Comparison of ENCODE assay signal across 9 cellular contexts in genomic region chr19:15479391-15480345, GRCh38. TPM values are rescaled to one million over a fixed set of nuclear protein-coding genes. Genes with fewer than 3 reads are reported as not detected.
DNase-seq lines count a peak whose midpoint lies in the region; ATAC-seq, FAIRE-seq and TF ChIP-seq lines count a peak whose summit lies in the region.
"Had no signal": no experiment of that assay in that cellular context is flagged by ENCODE, and none has a peak within 500 bp of the region (broad histone marks: within the 10 kb centered on the region; RNA-seq: fewer than 3 reads in every experiment).

PGLYRP2 (minus strand) TSS chr19:15479501; CDS start chr19:15479371, 130 bp downstream.

- H3K27ac ChIP-seq in neuronal stem cell (replicated peaks; ENCODE audit: low read length): no peak within 1 kb of the TSS
- no peak within 1 kb of the TSS for H3K27ac ChIP-seq in effector memory CD4-positive, alpha-beta T cell (ENCODE audit: insufficient read depth, low read length, poor library complexity, severe bottlenecking)

- H3K14ac ChIP-seq in neuronal stem cell (ENCODE audit: low read length): peak within 1 kb of the TSS; percentile 79

- peak; percentile 65 for DNase-seq in DMS79 (lab: John Stamatoyannopoulos, UW)
- peak; percentile 36 for DNase-seq in bronchial epithelial cell (ENCODE audit: low read depth)
- no peak for DNase-seq in neuronal stem cell (ENCODE audit: low spot score)
- DNase-seq in kidney tubule cell (ENCODE audit: low spot score): no peak
- DNase-seq in effector memory CD4-positive, alpha-beta T cell: no peak

- H3K23ac ChIP-seq in neuronal stem cell (ENCODE audit: low read depth, low read length, poor library complexity): peak within 1 kb of the TSS; percentile 68

- WGBS in neuronal stem cell (ENCODE audit: extremely low coverage in 2 of 2, insufficient read length in 2 of 2, insufficient replicate concordance in 1 of 2), 2 donors: no CpG with 5 or more reads among the region's 16 CpGs

- peaks cover 0 to 19% of the 10 kb centered on the region in 2 donors for H3K9me3 ChIP-seq in neuronal stem cell (replicated peaks in 1 of 2; ENCODE audit: control insufficient read depth in 2 of 2, insufficient read depth in 1 of 2, low read depth in 1 of 2, low read length in 2 of 2)
- H3K9me3 ChIP-seq in effector memory CD4-positive, alpha-beta T cell (ENCODE audit: control insufficient read depth, low read length): no peaks in the 10 kb centered on the region

- no peak within 1 kb of the TSS for H4K91ac ChIP-seq in neuronal stem cell (ENCODE audit: low read depth, low read length, poor library complexity)

- FAIRE-seq in bronchial epithelial cell (lab: Jason Lieb, UNC): peak; percentile 52
- FAIRE-seq: keratinocyte had no signal

- H2AK5ac ChIP-seq in neuronal stem cell (ENCODE audit: low read depth, low read length): no peak within 1 kb of the TSS

- TF ChIP-seq CTCF in LNCAP (IDR thresholded peaks at IDR 0.05) (peak; percentile 64), bronchial epithelial cell (IDR thresholded peaks at IDR 0.05; ENCODE audit: insufficient read depth, low read length, severe bottlenecking) (peak; percentile 47)

- no peak within 1 kb of the TSS for H3K4me3 ChIP-seq in bronchial epithelial cell (ENCODE audit: low read depth, low read length)
- no peak within 1 kb of the TSS for H3K4me3 ChIP-seq in neuronal stem cell (ENCODE audit: low read length in 2 of 2)
- H3K4me3 ChIP-seq in effector memory CD4-positive, alpha-beta T cell (ENCODE audit: insufficient read depth, low read depth, low read length, poor library complexity, severe bottlenecking): no peak within 1 kb of the TSS

- H2AFZ ChIP-seq in neuronal stem cell (ENCODE audit: low read length): peak within 1 kb of the TSS; percentile 29

- ATAC-seq in GM18870 (IDR thresholded peaks at IDR 0.05; ENCODE audit: unreplicated experiment): no peak
- ATAC-seq in GM19467 (IDR thresholded peaks at IDR 0.05; ENCODE audit: unreplicated experiment): no peak

- no peak within 1 kb of the TSS for H3K4ac ChIP-seq in neuronal stem cell (ENCODE audit: low read length)

- H3K4me2 ChIP-seq in neuronal stem cell (ENCODE audit: insufficient read depth, low read length, poor library complexity, severe bottlenecking): no peak within 1 kb of the TSS

- H2BK120ac ChIP-seq in neuronal stem cell (ENCODE audit: low read depth, low read length): no peak within 1 kb of the TSS

- H3K79me1 ChIP-seq in neuronal stem cell (ENCODE audit: low read depth, low read length): no peaks in the 10 kb centered on the region

- H4K8ac ChIP-seq in neuronal stem cell (ENCODE audit: low read depth, low read length): no peak within 1 kb of the TSS

- H2BK12ac ChIP-seq in neuronal stem cell (ENCODE audit: low read length): no peak within 1 kb of the TSS

- no peak within 1 kb of the TSS for H3K18ac ChIP-seq in neuronal stem cell (ENCODE audit: low read length)

- H3K36me3 ChIP-seq in bronchial epithelial cell (ENCODE audit: control insufficient read depth, insufficient read depth, low read length) (no peaks in the 10 kb centered on the region), neuronal stem cell (replicated peaks in 1 of 2; ENCODE audit: control insufficient read depth in 2 of 2, insufficient read depth in 2 of 2, low read length in 2 of 2) (no peaks in the 10 kb centered on the region)
- no peaks in the 10 kb centered on the region for H3K36me3 ChIP-seq in effector memory CD4-positive, alpha-beta T cell (ENCODE audit: control insufficient read depth, insufficient read depth, low read length)

- H3K9ac ChIP-seq in neuronal stem cell (ENCODE audit: low read depth, low read length, poor library complexity): no peak within 1 kb of the TSS

- H2BK5ac ChIP-seq in neuronal stem cell (ENCODE audit: low read length): no peak within 1 kb of the TSS

- no peaks in the 10 kb centered on the region for H3K4me1 ChIP-seq in neuronal stem cell (ENCODE audit: control insufficient read depth in 2 of 2, insufficient read depth in 1 of 2, low read depth in 1 of 2, low read length in 2 of 2)
- peaks cover 7% of the 10 kb centered on the region for H3K4me1 ChIP-seq in effector memory CD4-positive, alpha-beta T cell (ENCODE audit: control insufficient read depth, insufficient read depth, low read length, poor library complexity, severe bottlenecking)

- H3K27me3 ChIP-seq in bronchial epithelial cell (ENCODE audit: control insufficient read depth, insufficient read depth, low read length): no peaks in the 10 kb centered on the region
- peaks cover 0 to 13% (median 0%) of the 10 kb centered on the region in 3 experiments for H3K27me3 ChIP-seq in neuronal stem cell (ENCODE audit: control insufficient read depth in 3 of 3, insufficient read depth in 3 of 3, low read depth in 1 of 3, low read length in 3 of 3)
- H3K27me3 ChIP-seq in effector memory CD4-positive, alpha-beta T cell (replicated peaks; ENCODE audit: control insufficient read depth, insufficient read depth, low read length, poor library complexity, severe bottlenecking): no peaks in the 10 kb centered on the region

- H2BK15ac ChIP-seq in neuronal stem cell (ENCODE audit: low read length): no peak within 1 kb of the TSS

RNA-seq across cellular contexts. Expression of gene PGLYRP2, which starts in this region (rescaled TPM):
- total RNA-seq in bronchial epithelial cell: not detected in 2 replicates
- not detected for polyA plus RNA-seq in neuronal stem cell (2013, experiment 1 of 2)
- polyA plus RNA-seq in neuronal stem cell (2013, experiment 2 of 2): not detected
- polyA plus RNA-seq: keratinocyte had no signal

Comparison
In these comparisons a context has a peak if more than half of its experiments do, and no peak if none do; other contexts are left out.
1. Peak in DNase-seq in bronchial epithelial cell; RNA of the gene not detected or under 1 TPM.